Comparison of ENCODE assay signal across 8 cellular contexts in the genomic region with DNA sequence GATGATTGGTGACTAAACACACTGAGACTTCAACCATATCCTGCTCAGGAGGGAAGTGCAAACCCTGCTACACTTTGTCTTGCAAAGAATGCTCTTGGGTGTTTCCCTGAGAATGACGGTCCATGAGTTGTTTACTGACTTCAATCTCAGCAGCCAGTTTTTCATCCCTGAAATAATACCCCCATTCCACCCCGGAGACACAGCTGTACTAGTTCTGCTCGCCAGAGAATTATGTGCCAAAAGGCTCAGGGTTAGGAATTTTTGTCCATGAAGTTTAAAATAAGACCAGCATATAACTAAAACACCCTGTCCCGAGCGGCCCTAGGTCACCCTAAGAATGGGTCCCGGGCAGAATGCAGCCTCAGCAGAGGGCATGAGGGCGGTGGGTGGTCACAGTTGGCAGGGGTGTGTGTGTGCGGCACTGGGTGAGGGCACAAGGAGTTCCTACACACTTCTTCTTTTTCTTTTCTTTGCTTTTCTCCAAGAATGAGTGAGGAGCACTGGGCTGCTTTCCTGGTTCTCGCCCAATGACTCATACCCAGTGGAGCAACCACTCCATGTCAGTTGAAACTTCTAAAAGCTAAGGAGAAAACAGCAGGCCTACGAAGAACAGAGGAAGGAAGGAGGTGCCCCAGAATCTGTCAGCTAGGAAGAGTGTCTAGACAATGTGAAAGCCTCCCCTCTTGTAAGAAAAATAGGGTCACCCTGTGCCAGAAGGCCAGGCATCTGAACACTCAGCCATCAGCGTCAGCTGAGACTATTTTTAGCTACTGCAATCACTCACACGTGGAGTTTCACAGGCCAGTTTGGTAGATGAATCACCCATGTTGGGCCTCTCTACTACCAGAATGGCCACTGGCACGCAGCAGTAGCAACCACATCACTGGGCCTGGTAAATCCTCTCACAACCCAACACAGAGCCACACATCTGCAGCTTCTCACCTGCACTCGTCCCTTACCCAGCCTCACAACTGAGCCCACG.
DNase-seq lines count a peak whose midpoint lies in the region; ATAC-seq and TF ChIP-seq lines count a peak whose summit lies in the region.

No MANE protein-coding gene starts in this region.

- peaks cover 0 to 25% (median 4%) of the 10 kb centered on the region in 4 donors for H3K36me3 ChIP-seq in upper lobe of left lung
- no peaks in the 10 kb centered on the region for H3K36me3 ChIP-seq in effector memory CD4-positive, alpha-beta T cell (ENCODE audit: control insufficient read depth, insufficient read depth, low read length)

- peak overlapping the region; percentile 74 for H3K27ac ChIP-seq in angular gyrus (ENCODE audit: low read depth, low read length)
- H3K27ac ChIP-seq in upper lobe of left lung = peak overlapping the region; percentile 72 to 82 (median 78)
- no peak overlapping the region for H3K27ac ChIP-seq in effector memory CD4-positive, alpha-beta T cell (ENCODE audit: insufficient read depth, low read length, poor library complexity, severe bottlenecking)

- peak; percentile 89 for DNase-seq in AG09319 (ENCODE audit: extremely low read depth, low read depth)
- DNase-seq in kidney glomerular epithelial cell (lab: John Stamatoyannopoulos, UW) = peak; percentile 100
- DNase-seq in upper lobe of left lung = peak; percentile 50 to 64
- DNase-seq in effector memory CD4-positive, alpha-beta T cell = no peak
- no peak for DNase-seq in activated T-cell treated with anti-CD3 and anti-CD28 coated beads, Interleukin-2, amount 50 U/mL, for 1 hour

- TF ChIP-seq POLR2A in upper lobe of left lung (IDR thresholded peaks at IDR 0.05) = peak in 1 of 4 donors; percentile 24

- no peaks in the 10 kb centered on the region for H3K9me3 ChIP-seq in upper lobe of left lung
- no peaks in the 10 kb centered on the region for H3K9me3 ChIP-seq in effector memory CD4-positive, alpha-beta T cell (ENCODE audit: control insufficient read depth, low read length)

- no peaks in the 10 kb centered on the region for H3K27me3 ChIP-seq in upper lobe of left lung
- no peaks in the 10 kb centered on the region for H3K27me3 ChIP-seq in effector memory CD4-positive, alpha-beta T cell (replicated peaks; ENCODE audit: control insufficient read depth, insufficient read depth, low read length, poor library complexity, severe bottlenecking)

- ATAC-seq in GM21360 (IDR thresholded peaks at IDR 0.05; ENCODE audit: unreplicated experiment) (peak; percentile 94), HG03469 (IDR thresholded peaks at IDR 0.05; ENCODE audit: unreplicated experiment) (peak; percentile 84), upper lobe of left lung (ENCODE audit: low FRiP score in 2 of 2) (peak; percentile 80 to 88)

- TF ChIP-seq CTCF in AG09319 (IDR thresholded peaks at IDR 0.05; ENCODE audit: low read depth, low read length) (no peak), upper lobe of left lung (IDR thresholded peaks at IDR 0.05) (no peak)

- peak in 2 of 4 donors; percentile 23 to 60 for TF ChIP-seq EP300 in upper lobe of left lung (IDR thresholded peaks at IDR 0.05)

- WGBS in upper lobe of left lung, 2 donors = 57 to 60% methylated on average over 15 of the region's 15 CpGs

- H3K4me1 ChIP-seq in upper lobe of left lung = peaks cover 7 to 15% (median 12%) of the 10 kb centered on the region in 4 donors
- no peaks in the 10 kb centered on the region for H3K4me1 ChIP-seq in effector memory CD4-positive, alpha-beta T cell (ENCODE audit: control insufficient read depth, insufficient read depth, low read length, poor library complexity, severe bottlenecking)

- no peak overlapping the region for H3K4me3 ChIP-seq in upper lobe of left lung
- no peak overlapping the region for H3K4me3 ChIP-seq in effector memory CD4-positive, alpha-beta T cell (ENCODE audit: insufficient read depth, low read depth, low read length, poor library complexity, severe bottlenecking)

Comparison
In these comparisons a context has a peak if more than half of its experiments do, and no peak if none do; other contexts are left out.
1. DNase-seq: peak in AG09319 (single experiment), kidney glomerular epithelial cell (single experiment) and upper lobe of left lung (2 of 2); none in effector memory CD4-positive, alpha-beta T cell (0 of 3) and activated T-cell treated with anti-CD3 and anti-CD28 coated beads, Interleukin-2, amount 50 U/mL, for 1 hour (single experiment).
2. Peak in every context shown above with its lines, with median percentiles within 50 percentile points of each other: ATAC-seq.